Comparison of ENCODE assay signal across 8 cellular contexts in genomic region chr19:35740108-35740422, GRCh38. TPM values are rescaled to one million over a fixed set of nuclear protein-coding genes. Genes with fewer than 3 reads are reported as not detected.
DNase-seq lines count a peak whose midpoint lies in the region; ATAC-seq, FAIRE-seq and TF ChIP-seq lines count a peak whose summit lies in the region.

No MANE protein-coding gene starts in this region.

- peak; percentile 12 for ATAC-seq in GM23338

- H3K9me3 Mint-ChIP-seq in GM23338: no peaks in the 10 kb centered on the region

- no peaks in the 10 kb centered on the region for H3K9me2 ChIP-seq in GM23338 (ENCODE audit: insufficient read depth)

- no peaks in the 10 kb centered on the region for H3K79me2 ChIP-seq in GM23338 (replicated peaks; ENCODE audit: insufficient read depth)

- H3K27me3 Mint-ChIP-seq in GM23338 (ENCODE audit: insufficient read depth, low read depth, poor library complexity): peaks cover 5% of the 10 kb centered on the region

- H3K9me3 ChIP-seq in BLaER1 treated with 17β-estradiol and CSF1 and Interleukin-3, amounts not matched to agents 10 nM and 100 nM (replicated peaks in 1 of 11): peaks cover 0 to 6% (median 0%) of the 10 kb centered on the region in 11 experiments; a peak in 2 of 22 replicates
- no peaks in the 10 kb centered on the region for H3K9me3 ChIP-seq in iPS-20b (ENCODE audit: insufficient read depth, low read depth, low read length)
- no peaks in the 10 kb centered on the region for H3K9me3 ChIP-seq in testis

- peaks cover 41% of the 10 kb centered on the region for H3K36me3 Mint-ChIP-seq in GM23338 (ENCODE audit: low read depth)

- no peak overlapping the region for H3K27ac Mint-ChIP-seq in GM23338

- intact Hi-C loops in testis (cut with DNase I; ENCODE audit: low total_unique reads): no loop called here

- no peak for FAIRE-seq in D721Med (lab: Jason Lieb, UNC)

- peak overlapping the region; percentile 62 to 76 (median 66) for H3K4me3 ChIP-seq in BLaER1 treated with 17β-estradiol and CSF1 and Interleukin-3, amounts not matched to agents 10 nM and 100 nM
- H3K4me3 ChIP-seq in GM23338: peak overlapping the region; percentile 96
- H3K4me3 ChIP-seq in WI38 (ENCODE audit: low read depth, low read length): peak overlapping the region; percentile 64
- H3K4me3 ChIP-seq in iPS-20b (ENCODE audit: low read length): peak overlapping the region; percentile 80
- H3K4me3 ChIP-seq in testis: peak overlapping the region; percentile 50 to 56

- DNase-seq in GM23338 (ENCODE audit: low spot score) (no peak), testis (no peak), D721Med (ENCODE audit: insufficient read length, low spot score) (no peak), occipital lobe (lab: John Stamatoyannopoulos, UW) (no peak), HuH-7 (ENCODE audit: low spot score) (no peak)

- H3K4me1 Mint-ChIP-seq in GM23338: peaks cover 10% of the 10 kb centered on the region

- no peak for TF ChIP-seq POLR2A in testis (IDR thresholded peaks at IDR 0.05)

- 0 out of 4 replicates have a peak, but pooled peaks of 1 of the 2 experiments have one; percentile 11 for TF ChIP-seq CTCF in GM23338 (conservative IDR thresholded peaks at IDR 0.05; ENCODE audit: low read depth in 2 of 2)
- no peak for TF ChIP-seq CTCF in WI38 (IDR thresholded peaks at IDR 0.05; ENCODE audit: low read depth, low read length)
- TF ChIP-seq CTCF in testis (IDR thresholded peaks at IDR 0.05): no peak
- TF ChIP-seq CTCF in D721Med (IDR thresholded peaks at IDR 0.05; ENCODE audit: insufficient read depth, missing control alignments): no peak

- peaks cover 37 to 62% (median 47%) of the 10 kb centered on the region in 11 experiments for H3K36me3 ChIP-seq in BLaER1 treated with 17β-estradiol and CSF1 and Interleukin-3, amounts not matched to agents 10 nM and 100 nM
- H3K36me3 ChIP-seq in GM23338 (ENCODE audit: insufficient read depth) (peaks cover 4% of the 10 kb centered on the region; the same call in 1 of the 2 replicates), iPS-20b (ENCODE audit: insufficient read depth, low read depth, low read length) (peaks cover 37% of the 10 kb centered on the region), testis (ENCODE audit: low read depth, missing control alignments) (no peaks in the 10 kb centered on the region)

- H3F3A ChIP-seq in GM23338 (replicated peaks; ENCODE audit: low read depth): peaks cover 10% of the 10 kb centered on the region

- peak overlapping the region; percentile 29 to 96 (median 83); a peak in 21 of 22 replicates for H3K27ac ChIP-seq in BLaER1 treated with 17β-estradiol and CSF1 and Interleukin-3, amounts not matched to agents 10 nM and 100 nM
- H3K27ac ChIP-seq in GM23338 (ENCODE audit: low read depth): peak overlapping the region; percentile 81; the same call in 1 of the 2 replicates
- no peak overlapping the region for H3K27ac ChIP-seq in iPS-20b (ENCODE audit: low read length)
- H3K27ac ChIP-seq in testis: peak overlapping the region in 1 of 2 donors; percentile 50

- peak overlapping the region; percentile 78; the same call in 1 of the 2 replicates for H2AFZ ChIP-seq in GM23338

- H3K27me3 ChIP-seq in BLaER1 treated with 17β-estradiol and CSF1 and Interleukin-3, amounts not matched to agents 10 nM and 100 nM: no peaks in the 10 kb centered on the region
- H3K27me3 ChIP-seq in GM23338 (ENCODE audit: insufficient read depth) (no peaks in the 10 kb centered on the region), iPS-20b (ENCODE audit: insufficient read depth, low read length) (no peaks in the 10 kb centered on the region), testis (no peaks in the 10 kb centered on the region)

- H3K9ac ChIP-seq in BLaER1 treated with 17β-estradiol and CSF1 and Interleukin-3, amounts not matched to agents 10 nM and 100 nM: peak overlapping the region; percentile 73 to 85 (median 82)
- H3K9ac ChIP-seq in iPS-20b (ENCODE audit: low read depth, low read length): peak overlapping the region; percentile 70; the same call in 1 of the 2 replicates

- peak overlapping the region; percentile 90 to 100 (median 98) for H3K4me2 ChIP-seq in BLaER1 treated with 17β-estradiol and CSF1 and Interleukin-3, amounts not matched to agents 10 nM and 100 nM
- peak overlapping the region; percentile 91 for H3K4me2 ChIP-seq in GM23338

- WGBS in testis, 2 donors: 3 to 4% methylated on average over 6 to 14 of the region's 16 CpGs

- H3K4me1 ChIP-seq in BLaER1 treated with 17β-estradiol and CSF1 and Interleukin-3, amounts not matched to agents 10 nM and 100 nM: peaks cover 50 to 83% (median 70%) of the 10 kb centered on the region in 10 experiments
- H3K4me1 ChIP-seq in GM23338 (ENCODE audit: insufficient read depth) (peaks cover 4% of the 10 kb centered on the region; the same call in 1 of the 2 replicates), iPS-20b (ENCODE audit: insufficient read depth, low read length) (no peaks in the 10 kb centered on the region), testis (peaks cover 6% of the 10 kb centered on the region)

- H3K4me3 Mint-ChIP-seq in GM23338: peak overlapping the region; percentile 83

- peaks cover 29 to 53% (median 51%) of the 10 kb centered on the region in 11 experiments for H4K20me1 ChIP-seq in BLaER1 treated with 17β-estradiol and CSF1 and Interleukin-3, amounts not matched to agents 10 nM and 100 nM
- no peaks in the 10 kb centered on the region; the same call in 1 of the 2 replicates for H4K20me1 ChIP-seq in GM23338 (replicated peaks; ENCODE audit: insufficient read depth)

RNA-seq across cellular contexts. Expression of gene IGFLR1, which starts 2.2 kb away (rescaled TPM):
- 7.8 and 14.4 TPM in 2 replicates for total RNA-seq in GM23338 (2014; rRNA removed; shearing (Covaris generic))
- polyA plus RNA-seq in GM23338 (2016; fragmentation: Nextera tagmentation; extraction: Ambion mirVana): 17.8 and 18.1 TPM in 2 replicates
- 10 to 100 TPM; 15.7 to 15.9 TPM for total RNA-seq in testis
- polyA plus RNA-seq in testis (ENCODE audit: insufficient read depth, low read depth, low replicate concordance): 9.9 TPM
- 0.47 TPM for total RNA-seq in occipital lobe

RNA-seq across cellular contexts. Expression of gene U2AF1L4, which starts 5.2 kb away (rescaled TPM):
- total RNA-seq in GM23338 (2014; rRNA removed; shearing (Covaris generic)): 13.1 and 14.3 TPM in 2 replicates
- polyA plus RNA-seq in GM23338 (2016; fragmentation: Nextera tagmentation; extraction: Ambion mirVana): 20.0 and 23.7 TPM in 2 replicates
- total RNA-seq in testis: 10 to 100 TPM; 47.2 to 49.6 TPM
- polyA plus RNA-seq in testis (ENCODE audit: insufficient read depth, low read depth, low replicate concordance): 45.3 TPM
- 8.7 TPM for total RNA-seq in occipital lobe

RNA-seq across cellular contexts. Expression of gene PSENEN, which starts 5.4 kb away (rescaled TPM):
- 18.5 and 20.6 TPM in 2 replicates for total RNA-seq in GM23338 (2014; rRNA removed; shearing (Covaris generic))
- 175 and 197 TPM in 2 replicates for polyA plus RNA-seq in GM23338 (2016; fragmentation: Nextera tagmentation; extraction: Ambion mirVana)
- total RNA-seq in testis: 100 to 1,000 TPM; 100 to 121 TPM
- 303 TPM for polyA plus RNA-seq in testis (ENCODE audit: insufficient read depth, low read depth, low replicate concordance)
- 7.2 TPM for total RNA-seq in occipital lobe

RNA-seq across cellular contexts. Expression of gene LIN37, which starts 8.3 kb away (rescaled TPM):
- total RNA-seq in GM23338 (2014; rRNA removed; shearing (Covaris generic)): 6.8 and 7.1 TPM in 2 replicates
- polyA plus RNA-seq in GM23338 (2016; fragmentation: Nextera tagmentation; extraction: Ambion mirVana): 4.3 and 8.3 TPM in 2 replicates
- 10 to 100 TPM; 30.2 TPM for total RNA-seq in testis
- 24.8 TPM for polyA plus RNA-seq in testis (ENCODE audit: insufficient read depth, low read depth, low replicate concordance)
- 8.3 TPM for total RNA-seq in occipital lobe

RNA-seq across cellular contexts. Expression of gene HSPB6, which starts 16.8 kb away (rescaled TPM):
- total RNA-seq in GM23338 (2014; rRNA removed; shearing (Covaris generic)): 0.27 and 0.87 TPM in 2 replicates
- polyA plus RNA-seq in GM23338 (2016; fragmentation: Nextera tagmentation; extraction: Ambion mirVana) (3.2 and 3.9 TPM in 2 replicates), testis (ENCODE audit: insufficient read depth, low read depth, low replicate concordance) (146 TPM)
- total RNA-seq in testis (10 to 100 TPM; 50.9 to 57.1 TPM), occipital lobe (0.31 TPM)
